ENCODE assay signal across 2 cellular contexts in genomic region chr22:29720824-29721323, GRCh38.
TF ChIP-seq lines count a peak whose summit lies in the region.

No MANE protein-coding gene starts in this region.

TF ChIP-seq in SK-N-SH, 30 proteins besides CTCF, POLR2A, EP300 and RAD21 (continued from another document):
- TF ChIP-seq MAX (IDR thresholded peaks at IDR 0.05; ENCODE audit: low read depth) (no peak), FOXM1 (IDR thresholded peaks at IDR 0.05; ENCODE audit: low read depth) (no peak), RCOR1 (IDR thresholded peaks at IDR 0.05; ENCODE audit: low read length) (no peak), FOSL2 (IDR thresholded peaks at IDR 0.05; ENCODE audit: borderline replicate concordance, low read depth) (no peak), MXI1 (IDR thresholded peaks at IDR 0.05; ENCODE audit: low read depth, low read length) (no peak), YY1 (IDR thresholded peaks at IDR 0.05; ENCODE audit: low read depth) (no peak), NRF1 (IDR thresholded peaks at IDR 0.05; ENCODE audit: low read depth, low read length) (no peak), GABPA (IDR thresholded peaks at IDR 0.05; ENCODE audit: low read depth) (no peak)
- TF ChIP-seq, protein P1, sequence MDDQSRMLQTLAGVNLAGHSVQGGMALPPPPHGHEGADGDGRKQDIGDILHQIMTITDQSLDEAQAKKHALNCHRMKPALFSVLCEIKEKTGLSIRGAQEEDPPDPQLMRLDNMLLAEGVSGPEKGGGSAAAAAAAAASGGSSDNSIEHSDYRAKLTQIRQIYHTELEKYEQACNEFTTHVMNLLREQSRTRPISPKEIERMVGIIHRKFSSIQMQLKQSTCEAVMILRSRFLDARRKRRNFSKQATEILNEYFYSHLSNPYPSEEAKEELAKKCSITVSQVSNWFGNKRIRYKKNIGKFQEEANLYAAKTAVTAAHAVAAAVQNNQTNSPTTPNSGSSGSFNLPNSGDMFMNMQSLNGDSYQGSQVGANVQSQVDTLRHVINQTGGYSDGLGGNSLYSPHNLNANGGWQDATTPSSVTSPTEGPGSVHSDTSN (IDR thresholded peaks at IDR 0.05), result no peak

TF ChIP-seq in SK-N-SH treated with all-trans-retinoic acid at 6 μM for 48 hours, 23 proteins besides CTCF, POLR2A, EP300 and RAD21 (continued from another document):
- no peak for TF ChIP-seq PATZ1 (CRISPR knock-in tag; IDR thresholded peaks at IDR 0.05; ENCODE audit: borderline replicate concordance)
- TF ChIP-seq ZNF70 (CRISPR knock-in tag; IDR thresholded peaks at IDR 0.05), result no peak
- no peak for TF ChIP-seq GLIS3 (CRISPR knock-in tag; IDR thresholded peaks at IDR 0.05)
- no peak for TF ChIP-seq ZFP30 (CRISPR knock-in tag; IDR thresholded peaks at IDR 0.05)
- no peak for TF ChIP-seq CREB5 (CRISPR knock-in tag; IDR thresholded peaks at IDR 0.05; ENCODE audit: low read depth)
- no peak for TF ChIP-seq TOX (CRISPR knock-in tag; IDR thresholded peaks at IDR 0.05; ENCODE audit: borderline replicate concordance)
- no peak for TF ChIP-seq PPARA (CRISPR knock-in tag; IDR thresholded peaks at IDR 0.05; ENCODE audit: borderline replicate concordance)
- TF ChIP-seq ARNTL (CRISPR knock-in tag; IDR thresholded peaks at IDR 0.05; ENCODE audit: borderline replicate concordance, low read depth), result no peak
- no peak for TF ChIP-seq RARB (CRISPR knock-in tag; IDR thresholded peaks at IDR 0.05)
